In the genomic region with DNA sequence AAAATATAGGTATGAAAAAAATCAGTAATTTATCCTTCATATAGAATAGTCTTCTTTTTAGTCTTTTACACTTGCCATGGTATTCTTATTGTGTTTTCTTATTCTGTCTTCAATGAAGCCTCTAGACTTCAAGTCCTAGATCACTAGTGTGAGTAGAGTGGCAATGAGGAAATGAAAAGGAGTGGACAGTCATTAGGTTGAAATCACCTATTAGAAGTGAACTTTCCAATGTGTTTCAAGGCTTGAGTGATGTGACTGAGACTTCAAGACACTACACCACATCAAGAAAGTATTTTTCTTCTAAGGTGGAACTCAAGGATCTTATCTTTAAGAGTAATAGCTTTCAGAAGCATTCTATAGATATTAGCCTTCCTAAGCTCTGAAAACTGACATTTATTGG, we compare ENCODE assay signal across 27 cellular contexts.
"Had no signal": no experiment of that assay in that cellular context is flagged by ENCODE, and none has a peak within 500 bp of the region (broad histone marks: within the 10 kb centered on the region; RNA-seq: fewer than 3 reads in every experiment).

No MANE protein-coding gene starts in this region.

- H3K27ac Mint-ChIP-seq: dendritic cell treated with granulocyte-macrophage colony-stimulating factor and Interleukin-4, amounts not matched to agents 40 ng/mL and 50 ng/mL, for 4 days; effector memory CD8-positive, alpha-beta T cell; endodermal cell had no signal

- H3K27me3 ChIP-seq: colonic mucosa, esophagus muscularis mucosa, esophagus squamous epithelium, foreskin keratinocyte, gastrocnemius medialis, gastroesophageal sphincter, heart left ventricle, heart right ventricle had no signal

- ATAC-seq: effector memory CD8-positive, alpha-beta T cell; esophagus mucosa; foreskin keratinocyte; gastrocnemius medialis; gastroesophageal sphincter; heart left ventricle; heart right ventricle had no signal

- DNase-seq: colonic mucosa; cortex of kidney; dermis blood vessel endothelial cell; dorsolateral prefrontal cortex; effector CD4-positive, alpha-beta T cell; effector CD8-positive, alpha-beta T cell; effector memory CD4-positive, alpha-beta T cell; effector memory CD8-positive, alpha-beta T cell; endodermal cell; erythroblast; esophagus squamous epithelium; foreskin fibroblast; foreskin keratinocyte; foreskin melanocyte; gastrocnemius medialis; glutamatergic neuron; head of caudate nucleus; heart left ventricle; heart right ventricle had no signal

- FAIRE-seq: endometrium, endothelial cell of umbilical vein had no signal

- H3K27ac ChIP-seq: colonic mucosa, coronary artery, dorsolateral prefrontal cortex, epithelial cell of prostate, esophagus muscularis mucosa, esophagus squamous epithelium, foreskin keratinocyte, gastrocnemius medialis, gastroesophageal sphincter, heart left ventricle, heart right ventricle had no signal

- H3K4me3 ChIP-seq: colonic mucosa, coronary artery, dorsolateral prefrontal cortex, esophagus muscularis mucosa, esophagus squamous epithelium, gastrocnemius medialis, gastroesophageal sphincter, heart left ventricle, heart right ventricle had no signal

- H3K9me3 ChIP-seq: colonic mucosa, esophagus muscularis mucosa, esophagus squamous epithelium, gastrocnemius medialis, gastroesophageal sphincter, heart left ventricle had no signal

- H3K36me3 ChIP-seq: colonic mucosa, esophagus muscularis mucosa, esophagus squamous epithelium, gastrocnemius medialis, gastroesophageal sphincter, heart left ventricle, heart right ventricle had no signal

- H3K4me1 ChIP-seq: colonic mucosa, esophagus muscularis mucosa, esophagus squamous epithelium, foreskin keratinocyte, gastrocnemius medialis, gastroesophageal sphincter, heart left ventricle, heart right ventricle had no signal

- H3K27me3 Mint-ChIP-seq: dendritic cell treated with granulocyte-macrophage colony-stimulating factor and Interleukin-4, amounts not matched to agents 40 ng/mL and 50 ng/mL, for 4 days; effector memory CD8-positive, alpha-beta T cell had no signal

- H3K4me3 Mint-ChIP-seq: dendritic cell treated with granulocyte-macrophage colony-stimulating factor and Interleukin-4, amounts not matched to agents 40 ng/mL and 50 ng/mL, for 4 days; effector memory CD8-positive, alpha-beta T cell; endodermal cell had no signal
